In the genomic region with DNA sequence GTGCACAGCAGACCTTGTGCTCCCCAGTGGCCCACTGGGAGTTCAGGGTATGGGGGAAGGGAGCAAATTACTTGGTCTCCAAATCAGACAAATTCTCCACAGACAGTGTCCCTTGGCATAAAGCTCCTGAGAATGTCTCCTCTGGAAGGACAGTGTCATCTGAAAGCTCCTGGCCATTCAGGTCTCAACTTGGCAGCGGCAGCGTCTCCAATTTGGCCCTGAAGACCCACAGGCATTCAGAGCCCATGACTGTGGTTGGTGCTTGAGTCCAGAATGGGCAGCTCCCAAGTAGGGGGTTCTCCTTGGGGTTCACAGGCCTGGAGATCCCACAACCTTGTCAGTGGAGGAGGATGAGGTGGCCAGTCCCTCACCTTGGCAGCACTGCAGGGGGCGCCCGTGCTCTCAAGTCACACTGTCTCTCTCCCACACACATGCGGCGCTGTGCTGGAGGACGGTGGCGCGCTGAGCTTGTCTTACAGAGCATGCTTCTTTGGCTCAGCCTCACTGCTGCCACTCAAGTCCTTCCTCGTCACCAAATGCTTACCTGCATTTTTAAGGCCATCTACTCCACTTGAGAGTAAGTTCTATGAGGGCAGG, we compare ENCODE assay signal across 8 cellular contexts. TPM values are rescaled to one million over a fixed set of nuclear protein-coding genes. Genes with fewer than 3 reads are reported as not detected.
DNase-seq lines count a peak whose midpoint lies in the region; ATAC-seq and TF ChIP-seq lines count a peak whose summit lies in the region.

No MANE protein-coding gene starts in this region.

- H3K4me3 ChIP-seq in HFF-Myc (replicated peaks; ENCODE audit: low read depth, low read length), result no peak overlapping the region
- H3K4me3 ChIP-seq in gastrocnemius medialis, result no peak overlapping the region

- TF ChIP-seq CTCF in HFF-Myc (IDR thresholded peaks at IDR 0.05; ENCODE audit: low read depth, low read length, missing control alignments) (peak; percentile 41), gastrocnemius medialis (IDR thresholded peaks at IDR 0.05 in 4 of 5, conservative IDR thresholded peaks at IDR 0.05 in 1 of 5) (peak in 3 of 5 experiments; percentile 12 to 42 (median 33))

- in situ Hi-C loops in gastrocnemius medialis (cut with MboI; ENCODE audit: low sequenced_read_pairs in 4 of 4), result loop anchor here in 1 of 4 donors (25.0 kb wide), 1 partner anchor 175 kb away; a partner anchor contains a TSS

- H3K4me1 ChIP-seq in gastrocnemius medialis, result peaks cover 8 to 17% of the 10 kb centered on the region in 2 donors

- intact Hi-C loops in gastrocnemius medialis (cut with DNase I; ENCODE audit: low total_unique reads), result loop anchor here (5.0 kb wide), 1 partner anchor 170 kb away; no protein-coding TSS in a partner anchor

- H3K27ac ChIP-seq in gastrocnemius medialis, result no peak overlapping the region

- DNase-seq in Ammon's horn (ENCODE audit: low spot score), result peak; percentile 78
- no peak for DNase-seq in HFF-Myc (ENCODE audit: extremely low read depth, low read depth)
- peak; percentile 23 to 38 for DNase-seq in activated CD4-positive, alpha-beta T cell treated with anti-CD3 and anti-CD28 coated beads for 24 hours (ENCODE audit: low read depth in 2 of 2)
- peak in 1 of 2 donors; percentile 39 for DNase-seq in gastrocnemius medialis

- no peaks in the 10 kb centered on the region for H3K9me3 ChIP-seq in gastrocnemius medialis

- ATAC-seq in esophagus mucosa, result peak; percentile 39
- no peak for ATAC-seq in gastrocnemius medialis
- no peak for ATAC-seq in HG03097 (IDR thresholded peaks at IDR 0.05; ENCODE audit: low FRiP score, unreplicated experiment)
- ATAC-seq in GM19463 (IDR thresholded peaks at IDR 0.05; ENCODE audit: unreplicated experiment), result no peak
- no peak for ATAC-seq in HG02610 (IDR thresholded peaks at IDR 0.05; ENCODE audit: unreplicated experiment)

- no peak for TF ChIP-seq POLR2A in gastrocnemius medialis (IDR thresholded peaks at IDR 0.05)

- peaks cover 0 to 69% of the 10 kb centered on the region in 2 donors for H3K36me3 ChIP-seq in gastrocnemius medialis

- no peaks in the 10 kb centered on the region for H3K27me3 ChIP-seq in gastrocnemius medialis

RNA-seq across cellular contexts. Expression of a gene that starts 20.7 kb away (rescaled TPM):
- total RNA-seq in esophagus mucosa (80.7 TPM), gastrocnemius medialis (100 to 1,000 TPM; 115 to 216 (median 142) TPM)

RNA-seq across cellular contexts. Expression of a gene that starts 21.6 kb away (rescaled TPM):
- total RNA-seq in esophagus mucosa, result 7.0 TPM
- total RNA-seq in gastrocnemius medialis, result 10 to 100 TPM; 41.5 to 62.7 (median 56.4) TPM
